In the genomic region with DNA sequence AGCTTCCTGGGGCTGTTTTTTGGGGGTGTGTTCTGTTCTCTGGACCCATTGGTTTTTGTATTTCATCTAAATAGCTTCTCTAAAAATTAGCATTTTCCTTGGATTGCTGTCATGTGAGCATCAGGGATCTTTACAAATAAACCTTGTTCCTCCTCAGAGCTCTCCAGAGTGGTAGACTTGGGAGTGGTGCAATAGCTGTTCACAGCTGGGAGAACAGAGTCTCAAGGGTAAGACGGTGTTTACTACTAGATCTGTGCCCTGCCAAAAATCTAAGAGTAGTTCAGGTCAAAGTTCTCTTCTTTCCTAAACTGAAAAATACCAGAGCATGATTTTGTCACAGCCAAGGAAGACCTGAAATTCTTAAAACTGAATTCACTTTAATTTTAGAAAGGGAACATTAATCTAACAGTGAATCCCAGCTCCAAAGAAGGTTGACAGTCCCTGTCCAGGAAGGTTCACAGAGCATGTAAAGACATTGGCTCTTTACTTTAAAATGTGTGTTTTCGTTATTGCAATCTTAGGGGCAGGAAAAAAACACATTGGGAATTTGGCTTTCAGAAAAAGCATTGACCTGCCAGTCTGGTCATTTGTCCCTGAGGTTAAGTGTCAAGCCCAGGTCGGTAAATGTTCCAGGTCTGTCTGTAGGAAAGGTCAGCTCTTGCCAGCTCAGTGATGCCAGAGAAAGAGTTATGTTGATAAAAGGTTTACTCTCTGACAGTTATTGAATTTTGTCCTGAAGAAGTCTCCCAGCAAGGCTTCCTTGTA, we compare ENCODE assay signal across 20 cellular contexts. TPM values are rescaled to one million over a fixed set of nuclear protein-coding genes. Genes with fewer than 3 reads are reported as not detected.
DNase-seq lines count a peak whose midpoint lies in the region; ATAC-seq and TF ChIP-seq lines count a peak whose summit lies in the region.
"Had no signal": no experiment of that assay in that cellular context is flagged by ENCODE, and none has a peak within 500 bp of the region (broad histone marks: within the 10 kb centered on the region; RNA-seq: fewer than 3 reads in every experiment).

No MANE protein-coding gene starts in this region.

- no peak overlapping the region for H3K4me3 Mint-ChIP-seq in CD4-positive, alpha-beta memory T cell
- H3K4me3 Mint-ChIP-seq: activated T-helper 1 cell treated with anti-CD3 and anti-CD28 coated beads, Interleukin-12 subunit alpha, Interleukin-12 subunit beta, Interleukin-2, Interleukin-4 antibody, amounts not matched to agents 30 ng/mL and 10 ng/mL and 1 ng/mL, durations not matched to agents 14 hours and 24 hours and 36 hours; H9; stimulated activated naive B cell treated with anti-CD40 and anti-IgM and Interleukin-4, amounts not matched to agents 10 μg/mL and 1 μg/mL and 100 μg/mL, for 72 hours; T-helper 2 cell treated with Interferon-gamma antibody and Interleukin-4, amounts not matched to agents 5 μg/mL and 100 μg/mL, for 36 hours had no signal

- in situ Hi-C loops in IMR-90 (cut with MboI; ENCODE audit: low sequenced_read_pairs): loop anchor here (10.0 kb wide), 1 partner anchor 198 kb away; no protein-coding TSS in a partner anchor

- CTCF ChIA-PET in CD4-positive, alpha-beta memory T cell (lab: Charles Lee; ENCODE audit: partially characterized antibody): interaction anchor here (0.9 to 1.5 kb wide), 3 partner anchors 9 to 15 kb away, joined by 3 to 4 read pairs (median 4); no protein-coding TSS in a partner anchor
- CTCF ChIA-PET in IMR-90 (lab: Yijun Ruan, JAX): interaction anchor here (1.0 kb wide), 2 partner anchors 11 to 199 kb away, joined by 3 read pairs; no protein-coding TSS in a partner anchor

- no peak for TF ChIP-seq RAD21 in IMR-90 (IDR thresholded peaks at IDR 0.05; ENCODE audit: low read length)

- H3K4me1 Mint-ChIP-seq in CD4-positive, alpha-beta memory T cell: peaks cover 25 to 52% (median 32%) of the 10 kb centered on the region in 4 donors

- H3K56ac ChIP-seq in IMR-90 (ENCODE audit: extremely low read depth, insufficient read depth, low read length): no peak overlapping the region

- 0 out of 2 replicates have a peak overlapping the region, but pooled peaks have one; percentile 15 for H4K5ac ChIP-seq in IMR-90 (ENCODE audit: low read depth, low read length)

- no peak for TF ChIP-seq POLR2A in IMR-90 (IDR thresholded peaks at IDR 0.05; ENCODE audit: low read depth, low read length)
- no peak for TF ChIP-seq POLR2A in upper lobe of left lung (IDR thresholded peaks at IDR 0.05)

- no peak overlapping the region for H2AFZ ChIP-seq in IMR-90 (replicated peaks; ENCODE audit: low read length, poor library complexity)

- ATAC-seq in IMR-90 (ENCODE audit: low read depth) (peak; percentile 71), psoas muscle (peak in 3 of 4 donors; percentile 57 to 84 (median 75)), upper lobe of left lung (ENCODE audit: low FRiP score in 2 of 2) (no peak)
- ATAC-seq: body of pancreas; stimulated activated naive B cell treated with anti-CD40 and anti-IgM and Interleukin-4, amounts not matched to agents 10 μg/mL and 1 μg/mL and 100 μg/mL, for 72 hours had no signal

- peak overlapping the region; percentile 54; the same call in 1 of the 2 replicates for H3K23ac ChIP-seq in IMR-90 (ENCODE audit: low read depth, low read length)

- H2BK15ac ChIP-seq in IMR-90 (ENCODE audit: low read depth, low read length): no peak overlapping the region

- H3K27me3 Mint-ChIP-seq in CD4-positive, alpha-beta memory T cell: no peaks in the 10 kb centered on the region
- H3K27me3 Mint-ChIP-seq: stimulated activated naive B cell treated with anti-CD40 and anti-IgM and Interleukin-4, amounts not matched to agents 10 μg/mL and 1 μg/mL and 100 μg/mL, for 72 hours had no signal

- peak overlapping the region; percentile 33; the same call in 1 of the 2 replicates for H3K18ac ChIP-seq in IMR-90 (ENCODE audit: low read depth, low read length)

- peaks cover 60% of the 10 kb centered on the region for H4K20me1 ChIP-seq in IMR-90 (ENCODE audit: insufficient read depth, low read length)

- peak overlapping the region in 6 of 7 donors; percentile 51 to 88 (median 74) for H3K27ac Mint-ChIP-seq in CD4-positive, alpha-beta memory T cell
- H3K27ac Mint-ChIP-seq: activated T-helper 1 cell treated with anti-CD3 and anti-CD28 coated beads, Interleukin-12 subunit alpha, Interleukin-12 subunit beta, Interleukin-2, Interleukin-4 antibody, amounts not matched to agents 30 ng/mL and 10 ng/mL and 1 ng/mL, durations not matched to agents 14 hours and 24 hours and 36 hours; stimulated activated naive B cell treated with anti-CD40 and anti-IgM and Interleukin-4, amounts not matched to agents 10 μg/mL and 1 μg/mL and 100 μg/mL, for 72 hours; T-helper 2 cell treated with Interferon-gamma antibody and Interleukin-4, amounts not matched to agents 5 μg/mL and 100 μg/mL, for 36 hours had no signal

- dilution Hi-C loops in IMR-90 (cut with HindIII; ENCODE audit: low sequenced_read_pairs, unreplicated experiment): no loop called here

- H3K4ac ChIP-seq in IMR-90 (ENCODE audit: low read depth, low read length): no peak overlapping the region

- no peak overlapping the region for H2BK120ac ChIP-seq in IMR-90 (ENCODE audit: low read depth, low read length)

- H3K27me3 ChIP-seq in CD4-positive, alpha-beta memory T cell (ENCODE audit: insufficient read depth, low read length): no peaks in the 10 kb centered on the region
- H3K27me3 ChIP-seq in IMR-90 (ENCODE audit: control insufficient read depth, insufficient read depth, low read length) (no peaks in the 10 kb centered on the region), psoas muscle (ENCODE audit: insufficient read depth in 3 of 3, low read length in 2 of 3) (no peaks in the 10 kb centered on the region), upper lobe of left lung (no peaks in the 10 kb centered on the region)
- H3K27me3 ChIP-seq: body of pancreas, uterus had no signal

- H2AK5ac ChIP-seq in IMR-90 (ENCODE audit: low read depth, low read length): no peak overlapping the region

- no peak overlapping the region for H2BK20ac ChIP-seq in IMR-90 (ENCODE audit: low read depth, low read length)

- 100% methylated on average over 1 of the region's 3 CpGs; no CpG with 5 or more reads in 1 of the 2 experiments for WGBS in IMR-90 (ENCODE audit: extremely low coverage in 2 of 2, insufficient read length in 1 of 2), 2 experiments
- 33 to 62% (median 42%) methylated on average over 3 of the region's 3 CpGs for WGBS in psoas muscle, 3 donors
- 41 to 60% methylated on average over 3 of the region's 3 CpGs for WGBS in upper lobe of left lung, 2 donors

- TF ChIP-seq CTCF in IMR-90 (conservative IDR thresholded peaks at IDR 0.05; ENCODE audit: low read depth, low read length) (no peak), psoas muscle (IDR thresholded peaks at IDR 0.05) (no peak), upper lobe of left lung (IDR thresholded peaks at IDR 0.05) (no peak)

- BruUV-seq in IMR-90 (replicated peaks; lab: Mats Ljungman, UMichigan): no TSS peak

- POLR2A ChIA-PET in CD4-positive, alpha-beta memory T cell (lab: Charles Lee; ENCODE audit: partially characterized antibody): no interaction called here
- POLR2A ChIA-PET in IMR-90 (lab: Charles Lee; ENCODE audit: unreplicated experiment): interaction anchor here (0.7 kb wide), 1 partner anchor 220 kb away, joined by 6 read pairs; no protein-coding TSS in a partner anchor

- no peaks in the 10 kb centered on the region for H3K9me3 ChIP-seq in CD4-positive, alpha-beta memory T cell (ENCODE audit: control insufficient read depth in 1 of 2, low read length in 2 of 2)
- no peaks in the 10 kb centered on the region for H3K9me3 ChIP-seq in IMR-90 (ENCODE audit: control insufficient read depth, insufficient read depth, low read length)
- no peaks in the 10 kb centered on the region for H3K9me3 ChIP-seq in psoas muscle
- no peaks in the 10 kb centered on the region for H3K9me3 ChIP-seq in upper lobe of left lung
- H3K9me3 ChIP-seq: body of pancreas, uterus had no signal

- H3K9ac ChIP-seq in IMR-90 (ENCODE audit: low read depth, low read length): no peak overlapping the region

- no peak overlapping the region for H3K4me3 ChIP-seq in CD4-positive, alpha-beta memory T cell (ENCODE audit: low read length in 2 of 2)
- H3K4me3 ChIP-seq in IMR-90 (ENCODE audit: insufficient read depth, low read depth, low read length) (no peak overlapping the region), psoas muscle (no peak overlapping the region), upper lobe of left lung (no peak overlapping the region)
- H3K4me3 ChIP-seq: body of pancreas, uterus had no signal

- no peak overlapping the region for H4K91ac ChIP-seq in IMR-90 (ENCODE audit: insufficient read depth, low read depth, low read length)

- H3K79me1 ChIP-seq in IMR-90 (ENCODE audit: low read depth in 1 of 2, low read length in 2 of 2): peaks cover 58 to 89% of the 10 kb centered on the region in 2 experiments

- H3K36me3 ChIP-seq in CD4-positive, alpha-beta memory T cell (ENCODE audit: insufficient read depth, low read length): no peaks in the 10 kb centered on the region
- peaks cover 6% of the 10 kb centered on the region; the same call in 1 of the 2 replicates for H3K36me3 ChIP-seq in IMR-90 (ENCODE audit: control insufficient read depth, insufficient read depth, low read length)
- peaks cover 0 to 7% of the 10 kb centered on the region in 2 donors for H3K36me3 ChIP-seq in psoas muscle (ENCODE audit: insufficient read depth in 1 of 2, low read depth in 1 of 2)
- H3K36me3 ChIP-seq in upper lobe of left lung: peaks cover 0 to 10% (median 0%) of the 10 kb centered on the region in 4 donors
- H3K36me3 ChIP-seq: uterus had no signal

- H3K9me3 Mint-ChIP-seq in CD4-positive, alpha-beta memory T cell: no peaks in the 10 kb centered on the region
- H3K9me3 Mint-ChIP-seq: activated T-helper 1 cell treated with anti-CD3 and anti-CD28 coated beads, Interleukin-12 subunit alpha, Interleukin-12 subunit beta, Interleukin-2, Interleukin-4 antibody, amounts not matched to agents 30 ng/mL and 10 ng/mL and 1 ng/mL, durations not matched to agents 14 hours and 24 hours and 36 hours; H9; stimulated activated naive B cell treated with anti-CD40 and anti-IgM and Interleukin-4, amounts not matched to agents 10 μg/mL and 1 μg/mL and 100 μg/mL, for 72 hours; T-helper 2 cell treated with Interferon-gamma antibody and Interleukin-4, amounts not matched to agents 5 μg/mL and 100 μg/mL, for 36 hours had no signal

- peaks cover 34% of the 10 kb centered on the region for H3K9me1 ChIP-seq in IMR-90 (ENCODE audit: insufficient read depth, low read length)

- no peak overlapping the region for H3K27ac ChIP-seq in CD4-positive, alpha-beta memory T cell (ENCODE audit: low read depth, low read length)
- H3K27ac ChIP-seq in IMR-90 (ENCODE audit: insufficient read depth, low read length) (peak overlapping the region; percentile 64; the same call in 1 of the 2 replicates), psoas muscle (no peak overlapping the region), upper lobe of left lung (no peak overlapping the region)
- H3K27ac ChIP-seq: body of pancreas had no signal

- no peak for DNase-seq in CD4-positive, alpha-beta memory T cell
- peak; percentile 69 for DNase-seq in IMR-90
- DNase-seq in fibroblast of the conjunctiva (ENCODE audit: low read depth): peak; percentile 36
- no peak for DNase-seq in psoas muscle
- DNase-seq in activated CD4-positive, CD25-positive, alpha-beta regulatory T cell (lab: John Stamatoyannopoulos, UW): no peak
- DNase-seq in activated effector memory CD4-positive, alpha-beta T cell treated with anti-CD3 and anti-CD28 coated beads, Interleukin-2, amount 50 U/mL, for 16 hours: no peak
- DNase-seq in upper lobe of left lung: no peak
- DNase-seq: activated CD4-positive, alpha-beta T cell treated with anti-CD3 and anti-CD28 coated beads for 48 hours; body of pancreas; effector CD8-positive, alpha-beta T cell; glutamatergic neuron; H9; kidney; NCI-H187 treated with DMSO at 0.1 percent for 48 hours; NCI-H748 treated with DMSO at 0.1 percent for 48 hours; stimulated activated CD4-positive, alpha-beta T cell treated with anti-CD3 and anti-CD28 coated beads, Interleukin-4, amount 100 ng/mL, for 24 hours; stimulated activated naive B cell treated with anti-CD40 and anti-IgM and Interleukin-4, amounts not matched to agents 10 μg/mL and 1 μg/mL and 100 μg/mL, for 72 hours had no signal

- no peak overlapping the region for H2AK9ac ChIP-seq in IMR-90 (replicated peaks; ENCODE audit: low read depth, low read length, poor library complexity)

- peak overlapping the region; percentile 21; the same call in 1 of the 2 replicates for H3K4me2 ChIP-seq in IMR-90 (ENCODE audit: low read depth, low read length)

- no peak overlapping the region for H2BK5ac ChIP-seq in IMR-90 (ENCODE audit: low read depth, low read length, poor library complexity, severe bottlenecking)

- TF ChIP-seq EP300 in upper lobe of left lung (IDR thresholded peaks at IDR 0.05): no peak

- no peak overlapping the region for H4K8ac ChIP-seq in IMR-90 (ENCODE audit: low read depth in 2 of 2, low read length in 2 of 2)

- peaks cover 29 to 39% of the 10 kb centered on the region in 2 donors for H3K36me3 Mint-ChIP-seq in CD4-positive, alpha-beta memory T cell

- peaks cover 20% of the 10 kb centered on the region for H3K4me1 ChIP-seq in CD4-positive, alpha-beta memory T cell (ENCODE audit: insufficient read depth, low read length)
- H3K4me1 ChIP-seq in IMR-90 (ENCODE audit: control insufficient read depth, insufficient read depth, low read length) (peaks cover 21% of the 10 kb centered on the region), psoas muscle (peaks cover 23% of the 10 kb centered on the region), upper lobe of left lung (peaks cover 14 to 21% (median 18%) of the 10 kb centered on the region in 4 donors)

- H3K14ac ChIP-seq in IMR-90 (replicated peaks; ENCODE audit: low read depth, low read length): 0 out of 2 replicates have a peak overlapping the region, but pooled peaks have one; percentile 10

- intact Hi-C loops in CD4-positive, alpha-beta memory T cell (cut with micrococcal nuclease): no loop called here
- intact Hi-C loops in IMR-90 (cut with micrococcal nuclease): loop anchor here (5.0 kb wide), 1 partner anchor 195 kb away; no protein-coding TSS in a partner anchor
- intact Hi-C loops in psoas muscle (cut with DNase I): no loop called here

RNA-seq across cellular contexts. Expression of a gene that starts 43.3 kb away (rescaled TPM):
- 10 to 100 TPM; 37.6 to 40.1 TPM for total RNA-seq in CD4-positive, alpha-beta memory T cell
- 10 to 100 TPM; 27.6 to 28.4 TPM for polyA plus RNA-seq in CD4-positive, alpha-beta memory T cell
- total RNA-seq in IMR-90 (2012; rRNA removed) (9.1 and 12.8 TPM in 2 replicates), psoas muscle (10 to 100 TPM; 64.0 to 84.5 (median 77.5) TPM), upper lobe of left lung (10 to 100 TPM; 13.8 to 48.2 (median 33.7) TPM)
- polyA plus RNA-seq in IMR-90 (2012; rRNA removed) (20.8 and 26.0 TPM in 2 replicates), psoas muscle (10 to 100 TPM; 30.7 to 46.5 (median 44.4) TPM)
- polyA plus RNA-seq in IMR-90 (2012; cell fraction: cytosol; rRNA removed): 8.2 and 10.0 TPM in 2 replicates
- polyA plus RNA-seq in IMR-90 (2012; cell fraction: nucleus; rRNA removed; ENCODE audit: low replicate concordance): 9.1 and 22.4 TPM in 2 replicates

Comparison
In these comparisons a context has a peak if more than half of its experiments do, and no peak if none do; other contexts are left out.
1. DNase-seq: peak in IMR-90 (single experiment) and fibroblast of the conjunctiva (single experiment); none in CD4-positive, alpha-beta memory T cell (0 of 5), psoas muscle (0 of 2), activated CD4-positive, CD25-positive, alpha-beta regulatory T cell (0 of 4), activated effector memory CD4-positive, alpha-beta T cell treated with anti-CD3 and anti-CD28 coated beads, Interleukin-2, amount 50 U/mL, for 16 hours (single experiment) and upper lobe of left lung (0 of 2).
2. ATAC-seq: peak in IMR-90 (single experiment) and psoas muscle (3 of 4); none in upper lobe of left lung (0 of 2).